ENCODE assay signal across 9 cellular contexts in genomic region chr10:102240467-102241036, GRCh38. TPM values are rescaled to one million over a fixed set of nuclear protein-coding genes. Genes with fewer than 3 reads are reported as not detected.
A peak's percentile ranks its signal among the peaks of the same experiment; 100 is the strongest.
DNase-seq lines count a peak whose midpoint lies in the region; ATAC-seq and TF ChIP-seq lines count a peak whose summit lies in the region.
"Had no signal": no experiment of that assay in that cellular context is flagged by ENCODE, and none has a peak within 500 bp of the region (broad histone marks: within the 10 kb centered on the region; RNA-seq: fewer than 3 reads in every experiment).

No MANE protein-coding gene starts in this region.

- intact Hi-C loops in CD8-positive, alpha-beta T cell (cut with DNase I, micrococcal nuclease): loop anchor here (1.0 to 10.0 kb wide), 4 partner anchors 9 to 1124 kb away; partner anchors contain the start of genes ACTR1A (in 1 of the 2), SUFU (in 1 of the 2), TAF5 (in 1 of the 2) and WBP1L (in 1 of the 2)
- intact Hi-C loops in activated CD8-positive, alpha-beta T cell treated with anti-CD3 and anti-CD28 coated beads for 36 hours (cut with micrococcal nuclease): no loop called here
- intact Hi-C loops in sciatic nerve (cut with DNase I): no loop called here

- peaks cover 22% of the 10 kb centered on the region for H3K4me1 Mint-ChIP-seq in CD8-positive, alpha-beta T cell (ENCODE audit: low read depth)
- H3K4me1 Mint-ChIP-seq in activated CD8-positive, alpha-beta T cell treated with anti-CD3 and anti-CD28 coated beads for 36 hours (ENCODE audit: low read depth): peaks cover 13% of the 10 kb centered on the region

- peaks cover 20% of the 10 kb centered on the region for H3K4me1 ChIP-seq in CD8-positive, alpha-beta T cell (ENCODE audit: insufficient read depth, low read length)
- H3K4me1 ChIP-seq in cardiac muscle cell (ENCODE audit: low read depth): peaks cover 26% of the 10 kb centered on the region
- H3K4me1 ChIP-seq in parathyroid adenoma: peaks cover 8% of the 10 kb centered on the region

- H3K27ac ChIP-seq in CD8-positive, alpha-beta T cell (ENCODE audit: low read depth, low read length): no peak overlapping the region
- no peak overlapping the region for H3K27ac ChIP-seq in cardiac muscle cell
- no peak overlapping the region for H3K27ac ChIP-seq in parathyroid adenoma

- no peak for ATAC-seq in CD8-positive, alpha-beta T cell
- ATAC-seq in activated CD8-positive, alpha-beta T cell treated with anti-CD3 and anti-CD28 coated beads for 36 hours: no peak
- ATAC-seq in sciatic nerve: no peak
- ATAC-seq in HG02623 (IDR thresholded peaks at IDR 0.05; ENCODE audit: unreplicated experiment): no peak

- CTCF ChIA-PET in CD8-positive, alpha-beta T cell (lab: Charles Lee): interaction anchor here (0.9 to 4.6 kb wide), 4 partner anchors 9 to 159 kb away, joined by 4 to 33 read pairs (median 6); no protein-coding TSS in a partner anchor
- CTCF ChIA-PET in activated CD8-positive, alpha-beta T cell treated with anti-CD3 and anti-CD28 coated beads for 36 hours (lab: Charles Lee): interaction anchor here (1.0 to 19.5 kb wide), 7 partner anchors 9 to 238 kb away, joined by 3 to 886 read pairs (median 4); no protein-coding TSS in a partner anchor

- H3K9me3 ChIP-seq in CD8-positive, alpha-beta T cell (ENCODE audit: low read length): no peaks in the 10 kb centered on the region
- H3K9me3 ChIP-seq in cardiac muscle cell (ENCODE audit: low read depth) (no peaks in the 10 kb centered on the region), parathyroid adenoma (ENCODE audit: control insufficient read depth, low read length) (no peaks in the 10 kb centered on the region)

- H2AFZ ChIP-seq in parathyroid adenoma: peak overlapping the region; percentile 72

- POLR2A ChIA-PET in CD8-positive, alpha-beta T cell (lab: Charles Lee): no interaction called here
- POLR2A ChIA-PET in activated CD8-positive, alpha-beta T cell treated with anti-CD3 and anti-CD28 coated beads for 36 hours (lab: Charles Lee): interaction anchor here (1.0 to 1.3 kb wide), 2 partner anchors 158 to 210 kb away, joined by 3 to 4 read pairs; no protein-coding TSS in a partner anchor

- no peaks in the 10 kb centered on the region for H3K9me3 Mint-ChIP-seq in CD8-positive, alpha-beta T cell
- H3K9me3 Mint-ChIP-seq in activated CD8-positive, alpha-beta T cell treated with anti-CD3 and anti-CD28 coated beads for 36 hours: no peaks in the 10 kb centered on the region

- peak overlapping the region; percentile 60 for H3K4me3 Mint-ChIP-seq in CD8-positive, alpha-beta T cell
- H3K4me3 Mint-ChIP-seq in activated CD8-positive, alpha-beta T cell treated with anti-CD3 and anti-CD28 coated beads for 36 hours: peak overlapping the region; percentile 35

- no peak for TF ChIP-seq CTCF in CD8-positive, alpha-beta T cell (IDR thresholded peaks at IDR 0.05)
- TF ChIP-seq CTCF in activated CD8-positive, alpha-beta T cell treated with anti-CD3 and anti-CD28 coated beads for 36 hours (IDR thresholded peaks at IDR 0.05): no peak
- TF ChIP-seq CTCF in cardiac muscle cell (IDR thresholded peaks at IDR 0.05; ENCODE audit: low read depth, low read length) (no peak), parathyroid adenoma (IDR thresholded peaks at IDR 0.05) (no peak)

- H3K27me3 ChIP-seq in CD8-positive, alpha-beta T cell (ENCODE audit: insufficient read depth, low read length): peaks cover 10% of the 10 kb centered on the region
- H3K27me3 ChIP-seq in cardiac muscle cell (peaks cover 34% of the 10 kb centered on the region), parathyroid adenoma (ENCODE audit: control insufficient read depth, insufficient read depth, low read length) (no peaks in the 10 kb centered on the region)

- no peaks in the 10 kb centered on the region for H3K36me3 ChIP-seq in CD8-positive, alpha-beta T cell (ENCODE audit: insufficient read depth, low read length)
- H3K36me3 ChIP-seq in cardiac muscle cell: no peaks in the 10 kb centered on the region
- no peaks in the 10 kb centered on the region for H3K36me3 ChIP-seq in parathyroid adenoma (ENCODE audit: control insufficient read depth, insufficient read depth, low read length)

- peaks cover 3% of the 10 kb centered on the region for H3K36me3 Mint-ChIP-seq in CD8-positive, alpha-beta T cell
- no peaks in the 10 kb centered on the region for H3K36me3 Mint-ChIP-seq in activated CD8-positive, alpha-beta T cell treated with anti-CD3 and anti-CD28 coated beads for 36 hours (ENCODE audit: low read depth)

- H3K27ac Mint-ChIP-seq in CD8-positive, alpha-beta T cell: no peak overlapping the region
- H3K27ac Mint-ChIP-seq in activated CD8-positive, alpha-beta T cell treated with anti-CD3 and anti-CD28 coated beads for 36 hours: no peak overlapping the region

- no peak overlapping the region for H3K4me3 ChIP-seq in CD8-positive, alpha-beta T cell (ENCODE audit: low read depth, low read length)
- H3K4me3 ChIP-seq in cardiac muscle cell (peak overlapping the region; percentile 46), parathyroid adenoma (ENCODE audit: low read depth, low read length) (no peak overlapping the region)

- peaks cover 31% of the 10 kb centered on the region for H3K27me3 Mint-ChIP-seq in CD8-positive, alpha-beta T cell (ENCODE audit: low read depth)
- H3K27me3 Mint-ChIP-seq in activated CD8-positive, alpha-beta T cell treated with anti-CD3 and anti-CD28 coated beads for 36 hours: peaks cover 42% of the 10 kb centered on the region

- H3K9ac ChIP-seq in parathyroid adenoma: no peak overlapping the region

- H3K4me2 ChIP-seq in parathyroid adenoma (ENCODE audit: low read length): peak overlapping the region; percentile 93

- no peak for DNase-seq in CD8-positive, alpha-beta T cell
- no peak for DNase-seq in activated CD8-positive, alpha-beta T cell treated with anti-CD3 and anti-CD28 coated beads for 36 hours
- DNase-seq in cardiac muscle cell (ENCODE audit: low read depth in 1 of 2, low spot score in 1 of 2) (peak in 1 of 2 donors; percentile 15), NCI-H146 treated with DMSO at 0.1 percent for 48 hours (lab: John Stamatoyannopoulos, UW; ENCODE audit: unreplicated experiment) (no peak), NCI-H748 (lab: John Stamatoyannopoulos, UW; ENCODE audit: unreplicated experiment) (no peak), sciatic nerve (ENCODE audit: low spot score) (no peak)

- peaks cover 2% of the 10 kb centered on the region for H3K79me2 ChIP-seq in parathyroid adenoma

RNA-seq across cellular contexts. Expression of gene PITX3, which starts 0.8 kb away (rescaled TPM):
- not detected for total RNA-seq in CD8-positive, alpha-beta T cell
- under 1 TPM in 1 of 2 experiments, not detected in 1; 0.23 TPM for total RNA-seq in activated CD8-positive, alpha-beta T cell treated with anti-CD3 and anti-CD28 coated beads for 36 hours
- total RNA-seq in cardiac muscle cell (5.5 and 14.3 TPM in 2 replicates), sciatic nerve (not detected)
- polyA plus RNA-seq in cardiac muscle cell: 7.9 and 19.2 TPM in 2 replicates

RNA-seq across cellular contexts. Expression of gene GBF1, which starts 4.8 kb away (rescaled TPM):
- 10 to 100 TPM; 26.7 to 31.3 TPM for total RNA-seq in CD8-positive, alpha-beta T cell
- total RNA-seq in activated CD8-positive, alpha-beta T cell treated with anti-CD3 and anti-CD28 coated beads for 36 hours: 10 to 100 TPM; 25.4 to 28.2 TPM
- 51.4 and 75.6 TPM in 2 replicates for total RNA-seq in cardiac muscle cell
- polyA plus RNA-seq in cardiac muscle cell: 42.1 and 62.1 TPM in 2 replicates
- total RNA-seq in sciatic nerve: 39.5 TPM

RNA-seq across cellular contexts. Expression of gene ELOVL3, which starts 14.5 kb away (rescaled TPM):
- not detected for total RNA-seq in CD8-positive, alpha-beta T cell
- total RNA-seq in activated CD8-positive, alpha-beta T cell treated with anti-CD3 and anti-CD28 coated beads for 36 hours: not detected
- total RNA-seq in cardiac muscle cell (0.18 TPM in 1 of 2 replicates, not detected in the other), sciatic nerve (not detected)
- polyA plus RNA-seq in cardiac muscle cell: 0.10 and 0.82 TPM in 2 replicates
- total RNA-seq: pulmonary artery endothelial cell had no signal

Comparison
In these comparisons a context has a peak if more than half of its experiments do, and no peak if none do; other contexts are left out.
1. intact Hi-C loops: an anchor here in CD8-positive, alpha-beta T cell (1.0 to 10.0 kb wide); none called in activated CD8-positive, alpha-beta T cell treated with anti-CD3 and anti-CD28 coated beads for 36 hours and sciatic nerve.